ENCODE assay signal across 21 cellular contexts in genomic region chr12:92129609-92130008, GRCh38. TPM values are rescaled to one million over a fixed set of nuclear protein-coding genes. Genes with fewer than 3 reads are reported as not detected.
DNase-seq lines count a peak whose midpoint lies in the region; ATAC-seq and FAIRE-seq lines count a peak whose summit lies in the region.
"Had no signal": no experiment of that assay in that cellular context is flagged by ENCODE, and none has a peak within 500 bp of the region (broad histone marks: within the 10 kb centered on the region; RNA-seq: fewer than 3 reads in every experiment).

No MANE protein-coding gene starts in this region.

- H3K9me3 Mint-ChIP-seq in activated CD4-positive, alpha-beta T cell treated with anti-CD3 and anti-CD28 coated beads for 36 hours (ENCODE audit: low read depth), result peaks cover 3% of the 10 kb centered on the region
- H3K9me3 Mint-ChIP-seq in stimulated activated naive CD8-positive, alpha-beta T cell treated with anti-CD3 and anti-CD28 coated beads, Interleukin-15, Interleukin-2, amounts not matched to agents 100 ng/mL and 50 ng/mL, for 24 hours, result no peaks in the 10 kb centered on the region

- H3K4me1 Mint-ChIP-seq in activated CD4-positive, alpha-beta T cell treated with anti-CD3 and anti-CD28 coated beads for 36 hours, result peaks cover 92% of the 10 kb centered on the region
- peaks cover 96% of the 10 kb centered on the region for H3K4me1 Mint-ChIP-seq in stimulated activated naive CD8-positive, alpha-beta T cell treated with anti-CD3 and anti-CD28 coated beads, Interleukin-15, Interleukin-2, amounts not matched to agents 100 ng/mL and 50 ng/mL, for 24 hours (ENCODE audit: low read depth)

- no peaks in the 10 kb centered on the region for H3K27me3 ChIP-seq in subcutaneous abdominal adipose tissue (ENCODE audit: control insufficient read depth in 5 of 5, insufficient read depth in 4 of 5, low read length in 5 of 5)
- H3K27me3 ChIP-seq: suprapubic skin had no signal

- FAIRE-seq in HTR-8/SVneo (lab: Jason Lieb, UNC), result no peak

- H3K9me3 ChIP-seq in subcutaneous abdominal adipose tissue (ENCODE audit: control insufficient read depth in 5 of 5, low read length in 5 of 5), result no peaks in the 10 kb centered on the region
- H3K9me3 ChIP-seq: lower lobe of right lung, suprapubic skin had no signal

- intact Hi-C loops in activated CD4-positive, alpha-beta T cell treated with anti-CD3 and anti-CD28 coated beads for 36 hours (cut with DNase I, micrococcal nuclease), result loop anchor here in 1 of 2 experiments (2.0 to 5.0 kb wide), 3 partner anchors 15 to 51 kb away; partner anchors contain the start of gene BTG1

- no peak for DNase-seq in activated CD4-positive, alpha-beta T cell treated with anti-CD3 and anti-CD28 coated beads for 36 hours
- DNase-seq in activated CD4-positive, alpha-beta T cell treated with anti-CD3 and anti-CD28 coated beads, Interleukin-2, amount 50 U/mL, for 48 hours, result no peak
- DNase-seq in stimulated activated naive CD8-positive, alpha-beta T cell treated with anti-CD3 and anti-CD28 coated beads, Interleukin-15, Interleukin-2, amounts not matched to agents 100 U/mL and 50 U/mL, for 24 hours, result no peak
- DNase-seq in cerebellar cortex (ENCODE audit: low spot score), result peak; percentile 12
- no peak for DNase-seq in activated CD8-positive, alpha-beta memory T cell treated with anti-CD3 and anti-CD28 coated beads, Interleukin-2, amount 50 U/mL, for 4 hours
- DNase-seq in HTR-8/SVneo (ENCODE audit: insufficient read length, low spot score), result no peak
- DNase-seq: activated CD4-positive, CD25-positive, alpha-beta regulatory T cell treated with anti-CD3 and anti-CD28 coated beads, Interleukin-2, amount 50 U/mL, for 72 hours; DND-41; effector CD4-positive, alpha-beta T cell; H7; head of caudate nucleus; lower lobe of right lung; NCI-H1436; PC-9; SIG-M5; stimulated activated CD8-positive, alpha-beta memory T cell treated with anti-CD3 and anti-CD28 coated beads, Interleukin-4, amount 100 ng/mL, for 48 hours; SW 1271 had no signal

- H3K36me3 ChIP-seq in subcutaneous abdominal adipose tissue (ENCODE audit: control insufficient read depth in 5 of 5, insufficient read depth in 5 of 5, low read length in 5 of 5), result peaks cover 0 to 4% (median 0%) of the 10 kb centered on the region in 5 donors
- H3K36me3 ChIP-seq: lower lobe of right lung, suprapubic skin had no signal

- H3K4me3 Mint-ChIP-seq in activated CD4-positive, alpha-beta T cell treated with anti-CD3 and anti-CD28 coated beads for 36 hours, result peak overlapping the region; percentile 4
- H3K4me3 Mint-ChIP-seq in stimulated activated naive CD8-positive, alpha-beta T cell treated with anti-CD3 and anti-CD28 coated beads, Interleukin-15, Interleukin-2, amounts not matched to agents 100 ng/mL and 50 ng/mL, for 24 hours, result no peak overlapping the region

- peak overlapping the region; percentile 100 for H3K27ac ChIP-seq in subcutaneous abdominal adipose tissue (ENCODE audit: low read depth, low read length)
- H3K27ac ChIP-seq: lower lobe of right lung, PC-9, suprapubic skin had no signal

- H3K36me3 Mint-ChIP-seq in activated CD4-positive, alpha-beta T cell treated with anti-CD3 and anti-CD28 coated beads for 36 hours (ENCODE audit: low read depth), result peaks cover 55% of the 10 kb centered on the region
- H3K36me3 Mint-ChIP-seq in stimulated activated naive CD8-positive, alpha-beta T cell treated with anti-CD3 and anti-CD28 coated beads, Interleukin-15, Interleukin-2, amounts not matched to agents 100 ng/mL and 50 ng/mL, for 24 hours (ENCODE audit: low read depth), result peaks cover 50% of the 10 kb centered on the region

- POLR2A ChIA-PET in activated CD4-positive, alpha-beta T cell treated with anti-CD3 and anti-CD28 coated beads for 36 hours (lab: Charles Lee), result no interaction called here

- H3K4me1 ChIP-seq in subcutaneous abdominal adipose tissue (ENCODE audit: control insufficient read depth in 5 of 5, insufficient read depth in 5 of 5, low read length in 5 of 5), result peaks cover 8 to 41% (median 37%) of the 10 kb centered on the region in 5 donors

- peak overlapping the region; percentile 94 for H3K27ac Mint-ChIP-seq in activated CD4-positive, alpha-beta T cell treated with anti-CD3 and anti-CD28 coated beads for 36 hours
- H3K27ac Mint-ChIP-seq in stimulated activated naive CD8-positive, alpha-beta T cell treated with anti-CD3 and anti-CD28 coated beads, Interleukin-15, Interleukin-2, amounts not matched to agents 100 ng/mL and 50 ng/mL, for 24 hours, result peak overlapping the region; percentile 45
- H3K27ac Mint-ChIP-seq: progenitor cell of endocrine pancreas had no signal

- H3K9ac ChIP-seq in subcutaneous abdominal adipose tissue (ENCODE audit: low read length in 5 of 5), result no peak overlapping the region

- H3K27me3 Mint-ChIP-seq in activated CD4-positive, alpha-beta T cell treated with anti-CD3 and anti-CD28 coated beads for 36 hours, result no peaks in the 10 kb centered on the region
- H3K27me3 Mint-ChIP-seq in stimulated activated naive CD8-positive, alpha-beta T cell treated with anti-CD3 and anti-CD28 coated beads, Interleukin-15, Interleukin-2, amounts not matched to agents 100 ng/mL and 50 ng/mL, for 24 hours, result no peaks in the 10 kb centered on the region
- H3K27me3 Mint-ChIP-seq: progenitor cell of endocrine pancreas had no signal

- no peak for ATAC-seq in activated CD4-positive, alpha-beta T cell treated with anti-CD3 and anti-CD28 coated beads for 36 hours
- ATAC-seq in stimulated activated naive CD8-positive, alpha-beta T cell treated with anti-CD3 and anti-CD28 coated beads, Interleukin-15, Interleukin-2, amounts not matched to agents 100 U/mL and 50 U/mL, for 24 hours, result no peak
- ATAC-seq: lower lobe of right lung had no signal

- CTCF ChIA-PET in activated CD4-positive, alpha-beta T cell treated with anti-CD3 and anti-CD28 coated beads for 36 hours (lab: Charles Lee), result interaction anchor here (0.6 to 1.3 kb wide), 2 partner anchors 99 to 413 kb away, joined by 4 to 5 read pairs; no protein-coding TSS in a partner anchor

- no peak overlapping the region for H3K4me3 ChIP-seq in subcutaneous abdominal adipose tissue (ENCODE audit: low read depth in 1 of 5, low read length in 5 of 5)
- H3K4me3 ChIP-seq: lower lobe of right lung, PC-9, suprapubic skin had no signal

RNA-seq across cellular contexts. Expression of gene BTG1, which starts 16.0 kb away (rescaled TPM):
- 100 to 1,000 TPM in 1 of 2 experiments, 10 to 100 TPM in 1; 76.6 to 131 TPM for total RNA-seq in activated CD4-positive, alpha-beta T cell treated with anti-CD3 and anti-CD28 coated beads for 36 hours
